Comparison of ENCODE assay signal across 17 cellular contexts in the genomic region with DNA sequence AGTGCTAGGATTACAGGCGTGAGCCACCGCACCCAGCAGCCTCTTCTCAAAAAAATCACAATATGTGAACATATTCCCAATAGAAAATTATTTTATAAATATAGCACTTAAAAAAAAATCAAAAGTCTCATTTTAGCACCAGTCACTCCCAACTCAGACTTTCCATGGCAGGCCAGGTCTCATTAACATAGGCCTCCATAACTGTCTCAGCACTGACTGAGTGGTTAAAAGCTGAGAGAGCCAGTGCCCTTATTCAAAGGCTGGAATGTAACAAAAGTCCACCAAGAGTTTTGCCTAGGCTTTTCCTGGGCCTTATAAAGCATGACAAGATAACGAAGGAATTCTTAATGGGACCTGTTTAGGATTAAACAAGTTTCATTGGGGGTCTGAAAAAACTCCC.
A peak's percentile ranks its signal among the peaks of the same experiment; 100 is the strongest.
DNase-seq lines count a peak whose midpoint lies in the region; ATAC-seq and TF ChIP-seq lines count a peak whose summit lies in the region.
"Had no signal": no experiment of that assay in that cellular context is flagged by ENCODE, and none has a peak within 500 bp of the region (broad histone marks: within the 10 kb centered on the region; RNA-seq: fewer than 3 reads in every experiment).

No MANE protein-coding gene starts in this region.

- no peak overlapping the region for H3K27ac ChIP-seq in left lung
- H3K27ac ChIP-seq: BLaER1 treated with 17β-estradiol and CSF1 and Interleukin-3, amounts not matched to agents 10 nM and 100 nM had no signal

- peaks cover 0 to 10% of the 10 kb centered on the region in 2 donors for H3K9me3 ChIP-seq in left lung

- H3K27me3 ChIP-seq in left lung: no peaks in the 10 kb centered on the region
- H3K27me3 ChIP-seq: BLaER1 treated with 17β-estradiol and CSF1 and Interleukin-3, amounts not matched to agents 10 nM and 100 nM had no signal

- no peaks in the 10 kb centered on the region for H3K36me3 Mint-ChIP-seq in activated CD4-positive, alpha-beta T cell treated with anti-CD3 and anti-CD28 coated beads for 36 hours (ENCODE audit: low read depth)
- H3K36me3 Mint-ChIP-seq in natural killer cell: no peaks in the 10 kb centered on the region
- H3K36me3 Mint-ChIP-seq in natural killer cell treated with Interleukin-12 subunit alpha and Interleukin-12 subunit beta and Interleukin-15 and Interleukin-18, amount 100 ng/mL, for 72 hours: no peaks in the 10 kb centered on the region
- H3K36me3 Mint-ChIP-seq: IgD-negative memory B cell had no signal

- no peaks in the 10 kb centered on the region for H3K4me1 ChIP-seq in left lung

- DNase-seq in activated CD4-positive, alpha-beta T cell treated with anti-CD3 and anti-CD28 coated beads for 36 hours: peak; percentile 34
- DNase-seq in activated CD4-positive, alpha-beta T cell treated with anti-CD3 and anti-CD28 coated beads, Interleukin-2, amount 50 U/mL, for 48 hours: no peak
- DNase-seq in natural killer cell (no peak), left lung (no peak), mucosa of gallbladder (ENCODE audit: low spot score) (no peak)
- no peak for DNase-seq in natural killer cell treated with Interleukin-12 subunit alpha and Interleukin-12 subunit beta and Interleukin-15 and Interleukin-18, amount 100 ng/mL, for 72 hours (ENCODE audit: low spot score)
- DNase-seq: 8988T; AML-193; Calu3; CD4-positive, alpha-beta T cell; DMS 273 treated with DMSO at 0.1 percent for 48 hours; GOT3; H9 had no signal

- H3K36me3 ChIP-seq in left lung: peaks cover 0 to 16% of the 10 kb centered on the region in 2 donors
- H3K36me3 ChIP-seq: BLaER1 treated with 17β-estradiol and CSF1 and Interleukin-3, amounts not matched to agents 10 nM and 100 nM had no signal

- no peak for TF ChIP-seq CTCF in natural killer cell (IDR thresholded peaks at IDR 0.05)
- no peak for TF ChIP-seq CTCF in left lung (IDR thresholded peaks at IDR 0.05)

- POLR2A ChIA-PET in activated CD4-positive, alpha-beta T cell treated with anti-CD3 and anti-CD28 coated beads for 36 hours (lab: Charles Lee): interaction anchor here (0.5 to 0.7 kb wide), 2 partner anchors 8 to 330 kb away, joined by 4 to 5 read pairs; no protein-coding TSS in a partner anchor

- H3K27me3 Mint-ChIP-seq in activated CD4-positive, alpha-beta T cell treated with anti-CD3 and anti-CD28 coated beads for 36 hours: no peaks in the 10 kb centered on the region
- H3K27me3 Mint-ChIP-seq in natural killer cell (ENCODE audit: low read depth in 2 of 2): no peaks in the 10 kb centered on the region
- H3K27me3 Mint-ChIP-seq in natural killer cell treated with Interleukin-12 subunit alpha and Interleukin-12 subunit beta and Interleukin-15 and Interleukin-18, amount 100 ng/mL, for 72 hours: peaks cover 0 to 1% of the 10 kb centered on the region in 2 donors
- H3K27me3 Mint-ChIP-seq: CD4-positive, alpha-beta T cell; IgD-negative memory B cell had no signal

- H3K27ac Mint-ChIP-seq in activated CD4-positive, alpha-beta T cell treated with anti-CD3 and anti-CD28 coated beads for 36 hours: no peak overlapping the region
- H3K27ac Mint-ChIP-seq in natural killer cell: no peak overlapping the region
- H3K27ac Mint-ChIP-seq in natural killer cell treated with Interleukin-12 subunit alpha and Interleukin-12 subunit beta and Interleukin-15 and Interleukin-18, amount 100 ng/mL, for 72 hours: no peak overlapping the region
- H3K27ac Mint-ChIP-seq: CD4-positive, alpha-beta T cell had no signal

- no peak overlapping the region for H3K4me3 Mint-ChIP-seq in activated CD4-positive, alpha-beta T cell treated with anti-CD3 and anti-CD28 coated beads for 36 hours
- H3K4me3 Mint-ChIP-seq in natural killer cell: no peak overlapping the region
- no peak overlapping the region for H3K4me3 Mint-ChIP-seq in natural killer cell treated with Interleukin-12 subunit alpha and Interleukin-12 subunit beta and Interleukin-15 and Interleukin-18, amount 100 ng/mL, for 72 hours
- H3K4me3 Mint-ChIP-seq: CD4-positive, alpha-beta T cell; H9 had no signal

- ATAC-seq in activated CD4-positive, alpha-beta T cell treated with anti-CD3 and anti-CD28 coated beads for 36 hours: peak; percentile 58
- ATAC-seq in natural killer cell (peak in 2 of 3 donors; percentile 25 to 33), left lung (peak; percentile 25), GM21360 (IDR thresholded peaks at IDR 0.05; ENCODE audit: unreplicated experiment) (no peak)
- no peak for ATAC-seq in natural killer cell treated with Interleukin-12 subunit alpha and Interleukin-12 subunit beta and Interleukin-15 and Interleukin-18, amount 100 ng/mL, for 72 hours

- no peak overlapping the region for H3K4me3 ChIP-seq in left lung
- H3K4me3 ChIP-seq: BLaER1 treated with 17β-estradiol and CSF1 and Interleukin-3, amounts not matched to agents 10 nM and 100 nM; GM12878 had no signal

- CTCF ChIA-PET in activated CD4-positive, alpha-beta T cell treated with anti-CD3 and anti-CD28 coated beads for 36 hours (lab: Charles Lee): interaction anchor here (0.8 kb wide), 1 partner anchor 13 kb away, joined by 3 read pairs; no protein-coding TSS in a partner anchor

- intact Hi-C loops in activated CD4-positive, alpha-beta T cell treated with anti-CD3 and anti-CD28 coated beads for 36 hours (cut with DNase I, micrococcal nuclease): loop anchor here in 1 of 2 experiments (10.0 kb wide), 1 partner anchor 1366 kb away; no protein-coding TSS in a partner anchor
- intact Hi-C loops in natural killer cell (cut with micrococcal nuclease): no loop called here
- intact Hi-C loops in left lung (cut with DNase I): no loop called here

- peaks cover 6% of the 10 kb centered on the region for H3K9me3 Mint-ChIP-seq in activated CD4-positive, alpha-beta T cell treated with anti-CD3 and anti-CD28 coated beads for 36 hours (ENCODE audit: low read depth)
- no peaks in the 10 kb centered on the region for H3K9me3 Mint-ChIP-seq in natural killer cell
- no peaks in the 10 kb centered on the region for H3K9me3 Mint-ChIP-seq in natural killer cell treated with Interleukin-12 subunit alpha and Interleukin-12 subunit beta and Interleukin-15 and Interleukin-18, amount 100 ng/mL, for 72 hours

- H3K4me1 Mint-ChIP-seq in activated CD4-positive, alpha-beta T cell treated with anti-CD3 and anti-CD28 coated beads for 36 hours: peaks cover 7% of the 10 kb centered on the region
- H3K4me1 Mint-ChIP-seq in natural killer cell: peaks cover 0 to 7% of the 10 kb centered on the region in 2 donors
- peaks cover 0 to 4% of the 10 kb centered on the region in 2 donors for H3K4me1 Mint-ChIP-seq in natural killer cell treated with Interleukin-12 subunit alpha and Interleukin-12 subunit beta and Interleukin-15 and Interleukin-18, amount 100 ng/mL, for 72 hours (ENCODE audit: low read depth in 2 of 2)

Comparison
In these comparisons a context has a peak if more than half of its experiments do, and no peak if none do; other contexts are left out.
1. ATAC-seq: peak in activated CD4-positive, alpha-beta T cell treated with anti-CD3 and anti-CD28 coated beads for 36 hours (single experiment), natural killer cell (2 of 3) and left lung (single experiment); none in natural killer cell treated with Interleukin-12 subunit alpha and Interleukin-12 subunit beta and Interleukin-15 and Interleukin-18, amount 100 ng/mL, for 72 hours (0 of 2) and GM21360 (single experiment).